In genomic region chr12:93377543-93378372, GRCh38 we compare ENCODE assay signal across 8 cellular contexts. TPM values are rescaled to one million over a fixed set of nuclear protein-coding genes. Genes with fewer than 3 reads are reported as not detected.
A peak's percentile ranks its signal among the peaks of the same experiment; 100 is the strongest.
DNase-seq lines count a peak whose midpoint lies in the region; ATAC-seq and TF ChIP-seq lines count a peak whose summit lies in the region.
"Not testable (repeated sequence)": the region's sequence is repeated elsewhere in the genome, so short reads cannot be mapped to it uniquely, and the experiment has no call there.

Gene NUDT4, plus strand, starts transcription at chr12:93377925. Its CDS starts 398 bp downstream, at chr12:93378323.

- peak within 1 kb of the TSS; percentile 89 for H2AFZ ChIP-seq in PC-3 (ENCODE audit: low read length)

- H3K4me2 ChIP-seq in PC-3 (ENCODE audit: low read length) = peak within 1 kb of the TSS; percentile 90

- POLR2A ChIA-PET in PC-3 (lab: Charles Lee; ENCODE audit: unreplicated experiment) = interaction anchor here (0.5 kb wide), 1 partner anchor 391 kb away, joined by 3 read pairs; no protein-coding TSS in a partner anchor

- intact Hi-C loops in PC-3 (cut with micrococcal nuclease) = loop anchor here (1.0 to 10.0 kb wide), 6 partner anchors 50 to 285 kb away; no protein-coding TSS in a partner anchor

- not testable (repeated sequence) for H3K36me3 ChIP-seq in PC-3 (ENCODE audit: low read depth, low read length); mucosa of rectum (ENCODE audit: control insufficient read depth in 2 of 2, insufficient read depth in 2 of 2, low read length in 2 of 2)

- H3K9me3 ChIP-seq in PC-3 (ENCODE audit: low read length); mucosa of rectum (ENCODE audit: control insufficient read depth in 2 of 2, low read length in 2 of 2): not testable (repeated sequence)

- ATAC-seq in GM21619 (IDR thresholded peaks at IDR 0.05; ENCODE audit: unreplicated experiment) (peak; percentile 68), PC-3 (peak; percentile 72)

- H3K4me1 ChIP-seq in PC-3 (ENCODE audit: insufficient read depth, low read length) (peaks cover 30% of the 10 kb centered on the region), mucosa of rectum (ENCODE audit: control insufficient read depth in 2 of 2, insufficient read depth in 2 of 2, low read length in 2 of 2) (peaks cover 22 to 47% of the 10 kb centered on the region in 2 donors)

- H3K27me3 ChIP-seq in PC-3 (ENCODE audit: low read length); mucosa of rectum (ENCODE audit: control insufficient read depth in 2 of 2, insufficient read depth in 2 of 2, low read length in 2 of 2): not testable (repeated sequence)

- peaks cover 31% of the 10 kb centered on the region for H4K20me1 ChIP-seq in PC-3 (ENCODE audit: low read length)

- H3K9ac ChIP-seq in PC-3 (ENCODE audit: low read length) = peak within 1 kb of the TSS; percentile 80
- peak within 1 kb of the TSS; percentile 91 to 99 for H3K9ac ChIP-seq in mucosa of rectum (ENCODE audit: low read depth in 1 of 2, low read length in 2 of 2)

- H3F3A ChIP-seq in PC-3 (ENCODE audit: low read length, unreplicated experiment) = not testable (repeated sequence)

- BruUV-seq in PC-3 (replicated peaks; lab: Mats Ljungman, UMichigan) = not testable (repeated sequence)

- CTCF ChIA-PET in PC-3 (lab: Charles Lee) = not testable (repeated sequence)

- H3K4me3 ChIP-seq in Jurkat, Clone E6-1 (ENCODE audit: low read length) = peak within 1 kb of the TSS; percentile 71
- peak within 1 kb of the TSS; percentile 97 for H3K4me3 ChIP-seq in PC-3 (ENCODE audit: low read length)
- peak within 1 kb of the TSS; percentile 87 to 100 for H3K4me3 ChIP-seq in mucosa of rectum (ENCODE audit: low read length in 2 of 2)

- DNase-seq in DMS114 treated with DMSO at 0.1 percent for 48 hours (lab: John Stamatoyannopoulos, UW; ENCODE audit: unreplicated experiment) (peak; percentile 84), PC-3 (peak; percentile 95), activated T-cell treated with anti-CD3 and anti-CD28 coated beads for 4 hours (peak; percentile 99), epithelial cell of prostate (ENCODE audit: low read depth, low spot score) (peak; percentile 52)
- DNase-seq in Jurkat, Clone E6-1 (ENCODE audit: low read depth, low spot score) = peak; percentile 91
- peak; percentile 95 to 98 for DNase-seq in stimulated activated CD8-positive, alpha-beta memory T cell treated with anti-CD3 and anti-CD28 coated beads, Interleukin-4, amount 100 ng/mL, for 4 hours (ENCODE audit: low read depth in 2 of 2, low spot score in 1 of 2)

- H3K9me2 ChIP-seq in PC-3 (replicated peaks; ENCODE audit: low read length) = not testable (repeated sequence)

- H3K79me2 ChIP-seq in PC-3 (ENCODE audit: low read length) = peaks cover 46% of the 10 kb centered on the region

- TF ChIP-seq CTCF in PC-3 (conservative IDR thresholded peaks at IDR 0.05; ENCODE audit: low read depth, low read length) = not testable (repeated sequence)

- peak within 1 kb of the TSS; percentile 15; the same call in 1 of the 2 replicates for H3K27ac ChIP-seq in PC-3 (ENCODE audit: low read length)
- peak within 1 kb of the TSS; percentile 76 for H3K27ac ChIP-seq in epithelial cell of prostate
- peak within 1 kb of the TSS; percentile 90 to 93 for H3K27ac ChIP-seq in mucosa of rectum (ENCODE audit: low read depth in 2 of 2, low read length in 2 of 2)

RNA-seq across cellular contexts. Expression of gene NUDT4, which starts in this region (rescaled TPM):
- 22.1 TPM for polyA plus RNA-seq in Jurkat, Clone E6-1 (2012; ENCODE audit: insufficient read depth, insufficient read length)
- total RNA-seq in PC-3 (2014; rRNA removed) = 30.2 and 38.9 TPM in 2 replicates

Comparison
In these comparisons a context has a peak if more than half of its experiments do, and no peak if none do; other contexts are left out.
1. Peak in every context shown above with its lines: DNase-seq, ATAC-seq, H3K4me3 ChIP-seq and H3K27ac ChIP-seq.
2. H3K27ac ChIP-seq: peak in every context shown above with its lines; median percentile 92 in mucosa of rectum; 76 in epithelial cell of prostate; 15 in PC-3.